In the genomic region with DNA sequence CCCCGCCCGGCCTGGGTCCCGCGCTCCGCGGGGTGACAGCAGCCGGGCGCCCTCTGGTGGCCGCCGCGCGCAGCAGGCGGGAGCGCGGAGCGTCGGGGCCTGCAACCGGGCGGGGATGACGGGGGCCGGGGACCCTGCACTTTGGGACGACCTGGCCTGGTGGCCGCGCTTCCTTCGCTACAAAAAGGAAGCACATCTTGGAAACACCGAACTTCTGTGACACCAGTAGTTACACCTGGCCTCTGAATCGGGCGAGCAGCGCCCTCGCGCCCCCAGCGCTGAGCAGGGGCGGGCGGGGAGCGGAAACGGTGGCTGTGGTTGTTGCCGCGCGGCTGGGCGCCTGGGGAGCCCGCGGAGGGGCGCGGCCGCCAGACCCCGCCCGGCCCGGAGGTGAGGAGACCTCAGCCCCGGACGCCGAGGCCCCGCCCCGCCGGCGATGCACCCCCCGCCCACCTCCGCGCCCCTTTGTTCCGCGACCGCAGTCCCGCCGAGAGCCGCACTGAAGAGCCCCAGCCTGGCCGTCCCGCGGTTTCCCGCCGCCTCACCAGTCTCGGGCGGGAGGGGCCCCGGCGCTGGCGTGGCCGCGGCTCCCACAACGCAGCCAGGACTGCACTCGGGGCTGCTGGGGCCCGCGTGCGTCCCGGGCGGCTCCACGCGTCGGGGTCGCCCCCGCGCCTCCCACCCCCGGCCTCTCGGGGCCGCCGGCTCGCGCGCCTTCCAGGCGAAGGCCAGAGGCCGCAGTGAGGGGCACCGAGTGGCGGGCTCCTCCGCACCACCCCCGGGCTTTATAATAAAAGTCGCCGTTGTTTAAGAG, we compare ENCODE assay signal across 8 cellular contexts. TPM values are rescaled to one million over a fixed set of nuclear protein-coding genes. Genes with fewer than 3 reads are reported as not detected.
DNase-seq lines count a peak whose midpoint lies in the region; ATAC-seq and TF ChIP-seq lines count a peak whose summit lies in the region.

No MANE protein-coding gene starts in this region.

- POLR2A ChIA-PET in activated CD4-positive, alpha-beta T cell treated with anti-CD3 and anti-CD28 coated beads for 36 hours (lab: Charles Lee): interaction anchor here (0.6 to 1.0 kb wide), 3 partner anchors 39 to 212 kb away, joined by 3 to 8 read pairs (median 3); no protein-coding TSS in a partner anchor

- CTCF ChIA-PET in activated CD4-positive, alpha-beta T cell treated with anti-CD3 and anti-CD28 coated beads for 36 hours (lab: Charles Lee): interaction anchor here (1.0 to 1.6 kb wide), 6 partner anchors 10 to 74 kb away, joined by 4 to 16 read pairs (median 6); no protein-coding TSS in a partner anchor

- peak overlapping the region; percentile 37 to 81 for H3K27ac ChIP-seq in lung (ENCODE audit: low read depth in 1 of 2, low read length in 1 of 2)

- peak; percentile 41 for TF ChIP-seq CTCF in lung (IDR thresholded peaks at IDR 0.05; ENCODE audit: control extremely low read depth, extremely low read depth)

- H3K9me3 Mint-ChIP-seq in activated CD4-positive, alpha-beta T cell treated with anti-CD3 and anti-CD28 coated beads for 36 hours (ENCODE audit: low read depth): no peaks in the 10 kb centered on the region

- H3K36me3 ChIP-seq in lung (ENCODE audit: control insufficient read depth in 2 of 2, insufficient read depth in 2 of 2, low read length in 2 of 2): no peaks in the 10 kb centered on the region

- intact Hi-C loops in activated CD4-positive, alpha-beta T cell treated with anti-CD3 and anti-CD28 coated beads for 36 hours (cut with DNase I, micrococcal nuclease): loop anchor here (1.0 to 10.0 kb wide), 15 partner anchors 11 to 647 kb away; partner anchors contain the start of genes SDE2 (in 2 of the 2), ACBD3 (in 1 of the 2), ITPKB (in 1 of the 2) and LIN9 (in 1 of the 2)

- DNase-seq in AG08396 (ENCODE audit: low spot score): peak; percentile 94
- DNase-seq in NCI-H2171 treated with DMSO at 0.1 percent for 48 hours (lab: John Stamatoyannopoulos, UW): peak; percentile 73
- DNase-seq in activated CD4-positive, alpha-beta T cell treated with anti-CD3 and anti-CD28 coated beads for 36 hours: peak; percentile 86
- peak; percentile 71 for DNase-seq in dermis blood vessel endothelial cell
- DNase-seq in lung (ENCODE audit: low spot score): peak; percentile 55
- DNase-seq in stimulated activated CD8-positive, alpha-beta memory T cell treated with anti-CD3 and anti-CD28 coated beads, Interleukin-15, amount 100 ng/mL, for 1 hour (ENCODE audit: low read depth): peak; percentile 40

- peak overlapping the region; percentile 56 for H3K4me3 ChIP-seq in lung

- H3K36me3 Mint-ChIP-seq in activated CD4-positive, alpha-beta T cell treated with anti-CD3 and anti-CD28 coated beads for 36 hours (ENCODE audit: low read depth): no peaks in the 10 kb centered on the region

- H3K4me1 Mint-ChIP-seq in activated CD4-positive, alpha-beta T cell treated with anti-CD3 and anti-CD28 coated beads for 36 hours: peaks cover 20% of the 10 kb centered on the region

- WGBS in lung, 2 donors: 0 to 1% methylated on average over 57 to 104 of the region's 104 CpGs

- H3K27ac Mint-ChIP-seq in activated CD4-positive, alpha-beta T cell treated with anti-CD3 and anti-CD28 coated beads for 36 hours: peak overlapping the region; percentile 60

- H3K27me3 ChIP-seq in lung (ENCODE audit: control insufficient read depth, insufficient read depth): no peaks in the 10 kb centered on the region

- ATAC-seq in GM18858 (IDR thresholded peaks at IDR 0.05; ENCODE audit: unreplicated experiment) (peak; percentile 41), HG03064 (IDR thresholded peaks at IDR 0.05; ENCODE audit: low read depth, unreplicated experiment) (peak; percentile 67), lung (ENCODE audit: insufficient read depth, low FRiP score) (peak; percentile 86)
- peak; percentile 79 for ATAC-seq in activated CD4-positive, alpha-beta T cell treated with anti-CD3 and anti-CD28 coated beads for 36 hours

- H3K4me3 Mint-ChIP-seq in activated CD4-positive, alpha-beta T cell treated with anti-CD3 and anti-CD28 coated beads for 36 hours: peak overlapping the region; percentile 68

- H3K27me3 Mint-ChIP-seq in activated CD4-positive, alpha-beta T cell treated with anti-CD3 and anti-CD28 coated beads for 36 hours: no peaks in the 10 kb centered on the region

- H3K4me1 ChIP-seq in lung (ENCODE audit: control insufficient read depth in 2 of 2, insufficient read depth in 2 of 2, low read length in 2 of 2): peaks cover 0 to 5% of the 10 kb centered on the region in 2 donors

- H3K9me3 ChIP-seq in lung (ENCODE audit: control insufficient read depth in 2 of 2, insufficient read depth in 1 of 2, low read length in 1 of 2): no peaks in the 10 kb centered on the region

RNA-seq across cellular contexts. Expression of gene H3-3A, which starts 59.3 kb away (rescaled TPM):
- 100 to 1,000 TPM; 176 to 275 TPM for total RNA-seq in activated CD4-positive, alpha-beta T cell treated with anti-CD3 and anti-CD28 coated beads for 36 hours
- total RNA-seq in dermis blood vessel endothelial cell (205 and 269 TPM in 2 replicates), lung (100 to 1,000 TPM; 404 to 551 TPM)
- 1,000 to 10,000 TPM in 1 of 2 donors, 100 to 1,000 TPM in 1; 758 to 1,014 TPM for polyA plus RNA-seq in lung

Comparison
In these comparisons a context has a peak if more than half of its experiments do, and no peak if none do; other contexts are left out.
1. Peak in every context shown above with its lines: DNase-seq, ATAC-seq, H3K4me3 ChIP-seq and H3K27ac ChIP-seq.
2. DNase-seq: peak in every context shown above with its lines; median percentile 94 in AG08396; 86 in activated CD4-positive, alpha-beta T cell treated with anti-CD3 and anti-CD28 coated beads for 36 hours; 73 in NCI-H2171 treated with DMSO at 0.1 percent for 48 hours; 71 in dermis blood vessel endothelial cell; 55 in lung; 40 in stimulated activated CD8-positive, alpha-beta memory T cell treated with anti-CD3 and anti-CD28 coated beads, Interleukin-15, amount 100 ng/mL, for 1 hour.